Comparison of ENCODE assay signal across 13 cellular contexts in the genomic region with DNA sequence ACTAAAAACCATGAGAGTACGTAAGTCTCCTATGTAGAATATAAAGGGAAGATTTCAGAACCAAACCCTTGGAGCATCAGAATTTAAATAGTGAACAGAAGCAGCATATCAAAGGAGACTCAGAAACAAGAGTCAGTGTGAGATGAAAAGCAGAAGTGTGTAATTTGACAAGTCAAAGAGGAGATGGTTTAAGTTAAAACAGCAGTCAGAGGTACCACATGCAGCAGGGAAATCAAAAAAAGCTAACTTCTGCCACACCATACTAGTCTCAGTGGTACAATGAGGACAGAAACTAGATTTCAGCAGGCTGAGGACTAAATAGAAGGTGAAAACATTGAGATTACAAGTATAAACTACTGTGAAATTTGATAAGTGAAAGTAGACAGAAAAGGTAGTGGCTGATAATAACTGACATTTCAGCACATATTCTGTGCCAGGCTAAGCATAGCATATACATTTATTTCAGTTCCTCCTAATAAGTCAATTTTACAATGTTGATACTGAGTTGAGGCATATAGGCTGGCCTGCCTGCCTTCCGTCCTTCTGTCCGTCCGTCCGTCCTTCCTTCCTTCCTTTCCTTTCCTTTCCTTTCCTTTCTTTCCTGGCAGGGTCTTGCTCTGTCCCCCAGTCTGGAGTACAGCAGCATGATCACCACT. TPM values are rescaled to one million over a fixed set of nuclear protein-coding genes. Genes with fewer than 3 reads are reported as not detected.
DNase-seq lines count a peak whose midpoint lies in the region; ATAC-seq and TF ChIP-seq lines count a peak whose summit lies in the region.
"Had no signal": no experiment of that assay in that cellular context is flagged by ENCODE, and none has a peak within 500 bp of the region (broad histone marks: within the 10 kb centered on the region; RNA-seq: fewer than 3 reads in every experiment).

No MANE protein-coding gene starts in this region.

- H4K20me1 ChIP-seq in OCI-LY1 (ENCODE audit: insufficient read depth, low read length) (no peaks in the 10 kb centered on the region), osteoblast (ENCODE audit: insufficient read depth, low read length) (peaks cover 7% of the 10 kb centered on the region)

- no peaks in the 10 kb centered on the region for H3F3A ChIP-seq in OCI-LY1 (ENCODE audit: insufficient read depth, low read length)

- H3K4me3 ChIP-seq in OCI-LY1 (ENCODE audit: low read depth, low read length, poor library complexity, severe bottlenecking) (peak overlapping the region; percentile 6), WERI-Rb-1 (ENCODE audit: low read depth, low read length) (no peak overlapping the region), osteoblast (ENCODE audit: insufficient read depth, low read length) (no peak overlapping the region)
- H3K4me3 ChIP-seq: colonic mucosa had no signal

- H3K27me3 ChIP-seq in OCI-LY1 (ENCODE audit: insufficient read depth, low read length): no peaks in the 10 kb centered on the region
- no peaks in the 10 kb centered on the region for H3K27me3 ChIP-seq in WERI-Rb-1 (ENCODE audit: insufficient read depth, low read depth, severe bottlenecking)
- H3K27me3 ChIP-seq in osteoblast (ENCODE audit: insufficient read depth, low read length): no peaks in the 10 kb centered on the region
- H3K27me3 ChIP-seq: colonic mucosa had no signal

- no peaks in the 10 kb centered on the region for H3K9me3 ChIP-seq in OCI-LY1 (ENCODE audit: low read length)
- H3K9me3 ChIP-seq in WERI-Rb-1 (ENCODE audit: severe bottlenecking): no peaks in the 10 kb centered on the region
- H3K9me3 ChIP-seq in osteoblast (ENCODE audit: low read depth, low read length): no peaks in the 10 kb centered on the region
- H3K9me3 ChIP-seq: colonic mucosa had no signal

- H3K4me1 ChIP-seq in OCI-LY1 (ENCODE audit: insufficient read depth, low read length, severe bottlenecking): peaks cover 37% of the 10 kb centered on the region
- no peaks in the 10 kb centered on the region for H3K4me1 ChIP-seq in osteoblast (ENCODE audit: insufficient read depth, low read length)
- H3K4me1 ChIP-seq: colonic mucosa had no signal

- peak overlapping the region; percentile 30; the same call in 1 of the 2 replicates for H3K4me2 ChIP-seq in OCI-LY1 (ENCODE audit: low read length)
- H3K4me2 ChIP-seq in osteoblast (ENCODE audit: insufficient read depth, low read length): no peak overlapping the region

- H2AFZ ChIP-seq in OCI-LY1 (ENCODE audit: low read length) (no peak overlapping the region), osteoblast (ENCODE audit: low read length) (no peak overlapping the region)

- DNase-seq in GM13976 (ENCODE audit: low spot score): peak; percentile 24
- DNase-seq in COLO829 (ENCODE audit: low spot score): no peak
- no peak for DNase-seq in NCI-H1105 (lab: John Stamatoyannopoulos, UW)
- no peak for DNase-seq in WERI-Rb-1
- no peak for DNase-seq in osteoblast (ENCODE audit: insufficient read length, low spot score, missing footprints)
- DNase-seq: colonic mucosa, glutamatergic neuron, KG1, mammary epithelial cell, NCI-H510A had no signal

- in situ Hi-C loops in GM13976 (cut with MboI; ENCODE audit: low sequenced_read_pairs, unreplicated experiment): no loop called here

- H3K36me3 ChIP-seq in OCI-LY1 (ENCODE audit: insufficient read depth, low read length) (no peaks in the 10 kb centered on the region), WERI-Rb-1 (no peaks in the 10 kb centered on the region), osteoblast (ENCODE audit: insufficient read depth, low read length) (no peaks in the 10 kb centered on the region)
- H3K36me3 ChIP-seq: colonic mucosa had no signal

- ATAC-seq in GM19395 (IDR thresholded peaks at IDR 0.05; ENCODE audit: unreplicated experiment): peak; percentile 89
- ATAC-seq in HG02943 (IDR thresholded peaks at IDR 0.05; ENCODE audit: low read depth, unreplicated experiment): peak; percentile 93

- TF ChIP-seq CTCF in GM13976 (IDR thresholded peaks at IDR 0.05; ENCODE audit: borderline replicate concordance, control extremely low read depth, extremely low read depth, insufficient read depth, missing control alignments) (no peak), OCI-LY1 (IDR thresholded peaks at IDR 0.05; ENCODE audit: low read length) (no peak), WERI-Rb-1 (IDR thresholded peaks at IDR 0.05; ENCODE audit: low read depth, low read length) (no peak), osteoblast (IDR thresholded peaks at IDR 0.05; ENCODE audit: extremely low read depth, low read depth, low read length) (no peak)

- no peaks in the 10 kb centered on the region for H3K9me2 ChIP-seq in OCI-LY1 (ENCODE audit: low read depth, low read length)

- peak overlapping the region; percentile 53 for H3K27ac ChIP-seq in OCI-LY1 (ENCODE audit: low read depth, low read length, poor library complexity, severe bottlenecking)
- no peak overlapping the region for H3K27ac ChIP-seq in WERI-Rb-1
- no peak overlapping the region for H3K27ac ChIP-seq in osteoblast (ENCODE audit: low read depth, low read length)
- H3K27ac ChIP-seq: colonic mucosa had no signal

- H3K79me2 ChIP-seq in OCI-LY1 (ENCODE audit: insufficient read depth, low read length) (peaks cover 92% of the 10 kb centered on the region), osteoblast (ENCODE audit: insufficient read depth, low read length) (peaks cover 98% of the 10 kb centered on the region)

- peak overlapping the region; percentile 17; the same call in 1 of the 2 replicates for H3K9ac ChIP-seq in OCI-LY1 (ENCODE audit: low read length)

RNA-seq across cellular contexts. Expression of a gene that starts 12.5 kb away (rescaled TPM):
- 41.3 and 41.6 TPM in 2 replicates for total RNA-seq in osteoblast
